Comparison of ENCODE assay signal across 1 cellular context in the genomic region with DNA sequence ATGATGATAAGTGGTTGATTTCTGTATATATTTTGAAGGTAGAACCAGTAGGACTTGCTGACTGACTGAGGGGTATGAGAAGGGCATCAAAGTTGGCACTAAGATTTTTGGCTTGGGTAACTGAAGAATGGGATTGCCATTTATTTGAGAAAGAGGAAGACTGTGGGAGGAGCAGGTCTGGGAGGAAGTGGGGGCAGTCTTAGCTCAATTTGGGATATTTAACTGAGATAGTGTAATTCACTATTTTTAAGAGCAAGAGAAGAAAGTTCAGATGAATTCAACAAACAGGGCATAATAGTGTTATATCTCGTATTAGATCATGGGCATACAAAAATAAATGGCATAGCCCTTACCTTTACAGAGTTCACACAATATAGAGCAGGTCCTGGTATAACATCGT.
TF ChIP-seq lines count a peak whose summit lies in the region.

No MANE protein-coding gene starts in this region.

TF ChIP-seq in H1, 55 proteins besides CTCF, POLR2A, EP300 and RAD21:
- TF ChIP-seq SP2 (IDR thresholded peaks at IDR 0.05; ENCODE audit: low read length) (no peak), BCL11A (IDR thresholded peaks at IDR 0.05; ENCODE audit: low read depth in 2 of 2, low read length in 2 of 2) (no peak), CREB1 (IDR thresholded peaks at IDR 0.05) (no peak), RXRA (IDR thresholded peaks at IDR 0.05; ENCODE audit: insufficient read depth, low read depth, low read length) (no peak), RFX5 (IDR thresholded peaks at IDR 0.05; ENCODE audit: borderline replicate concordance, low read depth, low read length) (no peak), NANOG (IDR thresholded peaks at IDR 0.05; ENCODE audit: insufficient read depth, low read depth, low read length, poor library complexity, severe bottlenecking) (no peak), TBP (IDR thresholded peaks at IDR 0.05; ENCODE audit: low read depth, low read length) (no peak), SIX5 (IDR thresholded peaks at IDR 0.05; ENCODE audit: low read depth, low read length) (no peak), JUN (IDR thresholded peaks at IDR 0.05; ENCODE audit: low read depth, low read length) (no peak), TEAD4 (IDR thresholded peaks at IDR 0.05; ENCODE audit: low read depth, low read length) (no peak), KDM5A (IDR thresholded peaks at IDR 0.05; ENCODE audit: low read length) (no peak), TAF1 (IDR thresholded peaks at IDR 0.05; ENCODE audit: low read depth, low read length) (no peak), GTF2F1 (IDR thresholded peaks at IDR 0.05; ENCODE audit: borderline replicate concordance, low read depth, low read length) (no peak), YY1 (IDR thresholded peaks at IDR 0.05; ENCODE audit: low read depth, low read length) (no peak), CHD2 (IDR thresholded peaks at IDR 0.05; ENCODE audit: low read length) (no peak), EZH2 (IDR thresholded peaks at IDR 0.05; ENCODE audit: low read depth, low read length, severe bottlenecking) (no peak), POU5F1 (IDR thresholded peaks at IDR 0.05; ENCODE audit: low read depth, low read length) (no peak)
- TF ChIP-seq, protein P1, sequence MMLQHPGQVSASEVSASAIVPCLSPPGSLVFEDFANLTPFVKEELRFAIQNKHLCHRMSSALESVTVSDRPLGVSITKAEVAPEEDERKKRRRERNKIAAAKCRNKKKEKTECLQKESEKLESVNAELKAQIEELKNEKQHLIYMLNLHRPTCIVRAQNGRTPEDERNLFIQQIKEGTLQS (IDR thresholded peaks at IDR 0.05; ENCODE audit: insufficient read depth, low read depth, low read length), result no peak
- TF ChIP-seq, protein P2, sequence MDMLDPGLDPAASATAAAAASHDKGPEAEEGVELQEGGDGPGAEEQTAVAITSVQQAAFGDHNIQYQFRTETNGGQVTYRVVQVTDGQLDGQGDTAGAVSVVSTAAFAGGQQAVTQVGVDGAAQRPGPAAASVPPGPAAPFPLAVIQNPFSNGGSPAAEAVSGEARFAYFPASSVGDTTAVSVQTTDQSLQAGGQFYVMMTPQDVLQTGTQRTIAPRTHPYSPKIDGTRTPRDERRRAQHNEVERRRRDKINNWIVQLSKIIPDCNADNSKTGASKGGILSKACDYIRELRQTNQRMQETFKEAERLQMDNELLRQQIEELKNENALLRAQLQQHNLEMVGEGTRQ (IDR thresholded peaks at IDR 0.05; ENCODE audit: low read length), result no peak
